In the genomic region with DNA sequence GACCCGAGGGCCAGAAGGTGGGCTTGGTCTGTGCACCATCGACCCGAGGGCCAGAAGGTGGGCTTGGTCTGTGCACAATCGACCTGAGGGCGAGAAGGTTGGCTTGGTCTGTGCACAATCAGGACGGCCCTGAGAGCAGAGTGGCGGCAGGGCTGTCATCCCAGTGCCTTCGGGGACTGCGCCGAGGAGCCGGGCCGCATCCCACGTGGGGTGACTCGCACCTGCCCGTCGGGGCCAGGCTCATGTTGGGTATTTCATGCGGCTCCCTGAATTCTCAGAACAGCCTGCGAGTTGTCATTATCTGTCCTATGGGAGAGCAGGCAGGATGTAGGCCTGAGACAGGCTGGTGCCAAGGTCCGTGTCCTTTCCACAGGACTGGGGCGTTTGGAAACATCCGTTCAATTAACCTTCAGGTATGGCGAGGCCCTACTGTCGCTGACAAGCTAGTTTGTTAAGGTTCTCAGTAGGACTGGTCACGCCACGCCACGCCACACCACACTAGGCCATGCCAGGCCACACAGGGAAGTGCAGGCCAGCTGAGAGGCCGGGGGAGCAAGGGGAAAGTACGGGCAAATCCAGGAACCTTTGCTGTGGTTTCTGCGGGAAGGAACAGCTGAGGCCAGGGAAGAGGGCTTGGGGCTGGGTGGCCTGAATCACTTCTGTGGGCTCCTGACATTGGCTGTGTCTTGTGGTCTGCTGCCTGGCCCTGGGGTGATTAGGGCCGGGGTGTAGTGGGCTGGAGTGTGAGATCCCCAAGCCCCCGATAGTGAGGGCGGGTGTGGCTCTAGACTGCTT, we compare ENCODE assay signal across 17 cellular contexts.
DNase-seq lines count a peak whose midpoint lies in the region; ATAC-seq lines count a peak whose summit lies in the region.
"Had no signal": no experiment of that assay in that cellular context is flagged by ENCODE, and none has a peak within 500 bp of the region (broad histone marks: within the 10 kb centered on the region; RNA-seq: fewer than 3 reads in every experiment).

No MANE protein-coding gene starts in this region.

- intact Hi-C loops in naive thymus-derived CD4-positive, alpha-beta T cell (cut with micrococcal nuclease) = loop anchor here (5.0 to 10.0 kb wide), 5 partner anchors 39 to 974 kb away; partner anchors contain the start of genes ABLIM2 (in 1 of the 2), ACOX3 (in 1 of the 2), KIAA0232 (in 1 of the 2) and TRMT44 (in 1 of the 2)

- no peak overlapping the region for H3K27ac ChIP-seq in BLaER1 treated with 17β-estradiol and CSF1 and Interleukin-3, amounts not matched to agents 10 nM and 100 nM
- no peak overlapping the region for H3K27ac ChIP-seq in naive thymus-derived CD4-positive, alpha-beta T cell (ENCODE audit: low read depth, low read length)
- H3K27ac ChIP-seq: ascending aorta, ovary, SK-N-MC had no signal

- no peaks in the 10 kb centered on the region for H3K27me3 Mint-ChIP-seq in naive thymus-derived CD4-positive, alpha-beta T cell
- H3K27me3 Mint-ChIP-seq: activated CD4-positive, alpha-beta memory T cell treated with anti-CD3 and anti-CD28 coated beads for 36 hours had no signal

- peak; percentile 76 for DNase-seq in HK-2 (ENCODE audit: unreplicated experiment)
- DNase-seq in astrocyte of the hippocampus (ENCODE audit: low read depth, low spot score) = peak; percentile 33
- DNase-seq in naive thymus-derived CD4-positive, alpha-beta T cell = no peak
- no peak for DNase-seq in SHP77 (lab: John Stamatoyannopoulos, UW)
- DNase-seq: activated CD4-positive, alpha-beta memory T cell treated with anti-CD3 and anti-CD28 coated beads for 36 hours; activated effector memory CD4-positive, alpha-beta T cell treated with anti-CD3 and anti-CD28 coated beads, Interleukin-2, amount 50 U/mL, for 16 hours; NCI-H146; ovary; small intestine; stimulated activated naive CD4-positive, alpha-beta T cell treated with Interleukin-2 at 50 U/mL for 16 hours had no signal

- H3K4me3 Mint-ChIP-seq in naive thymus-derived CD4-positive, alpha-beta T cell = no peak overlapping the region
- H3K4me3 Mint-ChIP-seq: activated CD4-positive, alpha-beta memory T cell treated with anti-CD3 and anti-CD28 coated beads for 36 hours had no signal

- peaks cover 10 to 43% (median 32%) of the 10 kb centered on the region in 7 donors for H3K4me1 Mint-ChIP-seq in naive thymus-derived CD4-positive, alpha-beta T cell

- peaks cover 0 to 5% (median 4%) of the 10 kb centered on the region in 5 donors for H3K36me3 Mint-ChIP-seq in naive thymus-derived CD4-positive, alpha-beta T cell

- peaks cover 0 to 30% (median 0%) of the 10 kb centered on the region in 11 experiments; a peak in 4 of 22 replicates for H4K20me1 ChIP-seq in BLaER1 treated with 17β-estradiol and CSF1 and Interleukin-3, amounts not matched to agents 10 nM and 100 nM

- H3K9ac ChIP-seq in BLaER1 treated with 17β-estradiol and CSF1 and Interleukin-3, amounts not matched to agents 10 nM and 100 nM = peak overlapping the region in 1 of 11 experiments; percentile 28; a peak in 1 of 22 replicates

- POLR2A ChIA-PET in naive thymus-derived CD4-positive, alpha-beta T cell (lab: Charles Lee) = interaction anchor here (3.1 kb wide), 1 partner anchor 8 kb away, joined by 15 read pairs; no protein-coding TSS in a partner anchor

- H3K36me3 ChIP-seq in BLaER1 treated with 17β-estradiol and CSF1 and Interleukin-3, amounts not matched to agents 10 nM and 100 nM = no peaks in the 10 kb centered on the region
- no peaks in the 10 kb centered on the region for H3K36me3 ChIP-seq in naive thymus-derived CD4-positive, alpha-beta T cell (ENCODE audit: control insufficient read depth in 2 of 3, insufficient read depth in 3 of 3, low read length in 3 of 3)
- H3K36me3 ChIP-seq: ovary had no signal

- H3K9me3 Mint-ChIP-seq in naive thymus-derived CD4-positive, alpha-beta T cell = peaks cover 0 to 5% (median 0%) of the 10 kb centered on the region in 11 donors
- H3K9me3 Mint-ChIP-seq: activated CD4-positive, alpha-beta memory T cell treated with anti-CD3 and anti-CD28 coated beads for 36 hours had no signal

- ATAC-seq in naive thymus-derived CD4-positive, alpha-beta T cell = no peak
- ATAC-seq in HG02885 (IDR thresholded peaks at IDR 0.05; ENCODE audit: poor library complexity, unreplicated experiment) (no peak), GM21390 (IDR thresholded peaks at IDR 0.05; ENCODE audit: unreplicated experiment) (no peak), HG03354 (IDR thresholded peaks at IDR 0.05; ENCODE audit: poor library complexity, severe bottlenecking, unreplicated experiment) (no peak)

- CTCF ChIA-PET in naive thymus-derived CD4-positive, alpha-beta T cell (lab: Charles Lee) = interaction anchor here (6.4 kb wide), 1 partner anchor 46 kb away, joined by 33 read pairs; no protein-coding TSS in a partner anchor

- peaks cover 34 to 71% (median 42%) of the 10 kb centered on the region in 10 experiments for H3K4me1 ChIP-seq in BLaER1 treated with 17β-estradiol and CSF1 and Interleukin-3, amounts not matched to agents 10 nM and 100 nM
- H3K4me1 ChIP-seq in naive thymus-derived CD4-positive, alpha-beta T cell (ENCODE audit: control insufficient read depth in 2 of 2, insufficient read depth in 2 of 2, low read length in 2 of 2) = peaks cover 18 to 29% of the 10 kb centered on the region in 2 donors
- H3K4me1 ChIP-seq: ascending aorta had no signal

- no peaks in the 10 kb centered on the region for H3K9me3 ChIP-seq in BLaER1 treated with 17β-estradiol and CSF1 and Interleukin-3, amounts not matched to agents 10 nM and 100 nM (replicated peaks in 1 of 11)
- H3K9me3 ChIP-seq in naive thymus-derived CD4-positive, alpha-beta T cell (ENCODE audit: control insufficient read depth in 2 of 3, low read length in 3 of 3) = no peaks in the 10 kb centered on the region
- H3K9me3 ChIP-seq: ascending aorta, esophagus muscularis mucosa, ovary had no signal

- H3K27ac Mint-ChIP-seq in naive thymus-derived CD4-positive, alpha-beta T cell = peak overlapping the region in 8 of 9 donors; percentile 21 to 99 (median 70)
- H3K27ac Mint-ChIP-seq: activated CD4-positive, alpha-beta memory T cell treated with anti-CD3 and anti-CD28 coated beads for 36 hours had no signal

- no peak overlapping the region for H3K4me3 ChIP-seq in BLaER1 treated with 17β-estradiol and CSF1 and Interleukin-3, amounts not matched to agents 10 nM and 100 nM
- no peak overlapping the region for H3K4me3 ChIP-seq in naive thymus-derived CD4-positive, alpha-beta T cell (ENCODE audit: low read length)
- H3K4me3 ChIP-seq: ascending aorta, esophagus muscularis mucosa, ovary, SK-N-MC had no signal

- peak overlapping the region; percentile 50 to 87 (median 66) for H3K4me2 ChIP-seq in BLaER1 treated with 17β-estradiol and CSF1 and Interleukin-3, amounts not matched to agents 10 nM and 100 nM

- H3K27me3 ChIP-seq in BLaER1 treated with 17β-estradiol and CSF1 and Interleukin-3, amounts not matched to agents 10 nM and 100 nM = peaks cover 0 to 16% (median 0%) of the 10 kb centered on the region in 11 experiments; a peak in 3 of 22 replicates
- no peaks in the 10 kb centered on the region for H3K27me3 ChIP-seq in naive thymus-derived CD4-positive, alpha-beta T cell (ENCODE audit: control insufficient read depth in 2 of 2, insufficient read depth in 2 of 2, low read length in 2 of 2)
- H3K27me3 ChIP-seq: ascending aorta, esophagus muscularis mucosa, ovary had no signal

Comparison
In these comparisons a context has a peak if more than half of its experiments do, and no peak if none do; other contexts are left out.
1. DNase-seq: peak in HK-2 (single experiment) and astrocyte of the hippocampus (single experiment); none in naive thymus-derived CD4-positive, alpha-beta T cell (0 of 9) and SHP77 (0 of 2).